In the genomic region with DNA sequence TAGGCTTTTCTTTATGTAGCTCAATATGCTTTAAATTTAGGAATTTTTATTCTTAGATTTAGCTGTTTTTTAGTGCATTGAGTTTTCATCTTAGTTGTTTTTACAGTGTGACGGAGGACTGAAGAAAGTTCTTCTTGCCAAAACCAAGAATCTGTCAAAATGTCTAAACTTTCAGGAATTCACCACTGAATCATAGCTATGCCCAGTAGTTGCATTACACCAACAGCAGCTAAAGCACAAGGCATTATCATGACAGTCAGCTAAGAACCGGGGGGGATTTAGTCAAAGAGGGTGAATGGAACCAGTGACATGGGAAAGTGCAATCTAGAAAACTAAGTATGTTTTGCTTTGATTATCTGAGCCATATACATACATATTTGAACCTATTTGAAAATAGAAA, we compare ENCODE assay signal across 1 cellular context.
TF ChIP-seq lines count a peak whose summit lies in the region.

No MANE protein-coding gene starts in this region.

TF ChIP-seq in SK-N-SH treated with all-trans-retinoic acid at 6 μM for 48 hours, 23 proteins besides CTCF, POLR2A, EP300 and RAD21 (continued from another document):
- TF ChIP-seq PPARA (CRISPR knock-in tag; IDR thresholded peaks at IDR 0.05; ENCODE audit: borderline replicate concordance), result no peak
- no peak for TF ChIP-seq BACH2 (CRISPR knock-in tag; IDR thresholded peaks at IDR 0.05; ENCODE audit: borderline replicate concordance)
- TF ChIP-seq OSR1 (CRISPR knock-in tag; IDR thresholded peaks at IDR 0.05), result no peak
- no peak for TF ChIP-seq SNAI2 (CRISPR knock-in tag; IDR thresholded peaks at IDR 0.05)
- no peak for TF ChIP-seq ISL1 (CRISPR knock-in tag; IDR thresholded peaks at IDR 0.05)
- TF ChIP-seq CSDC2 (CRISPR knock-in tag; IDR thresholded peaks at IDR 0.05), result no peak
- TF ChIP-seq ZNF565 (CRISPR knock-in tag; conservative IDR thresholded peaks at IDR 0.05; ENCODE audit: low read depth), result no peak
- no peak for TF ChIP-seq ZFP30 (CRISPR knock-in tag; IDR thresholded peaks at IDR 0.05)
